Comparison of ENCODE assay signal across 13 cellular contexts in genomic region chr20:5039255-5039657, GRCh38. TPM values are rescaled to one million over a fixed set of nuclear protein-coding genes. Genes with fewer than 3 reads are reported as not detected.
A peak's percentile ranks its signal among the peaks of the same experiment; 100 is the strongest.
DNase-seq lines count a peak whose midpoint lies in the region; ATAC-seq and TF ChIP-seq lines count a peak whose summit lies in the region.
"Had no signal": no experiment of that assay in that cellular context is flagged by ENCODE, and none has a peak within 500 bp of the region (broad histone marks: within the 10 kb centered on the region; RNA-seq: fewer than 3 reads in every experiment).

No MANE protein-coding gene starts in this region.

- H3K27ac Mint-ChIP-seq in activated naive CD4-positive, alpha-beta T cell treated with anti-CD3 and anti-CD28 coated beads for 36 hours, result no peak overlapping the region

- H3K27me3 ChIP-seq in Peyer's patch, result no peaks in the 10 kb centered on the region

- no peaks in the 10 kb centered on the region for H3K27me3 Mint-ChIP-seq in activated naive CD4-positive, alpha-beta T cell treated with anti-CD3 and anti-CD28 coated beads for 36 hours (ENCODE audit: low read depth)

- H3K27ac ChIP-seq in Peyer's patch, result no peak overlapping the region
- H3K27ac ChIP-seq: PC-9 had no signal

- no peaks in the 10 kb centered on the region for H3K4me1 ChIP-seq in Peyer's patch

- no peak overlapping the region for H3K4me3 Mint-ChIP-seq in activated naive CD4-positive, alpha-beta T cell treated with anti-CD3 and anti-CD28 coated beads for 36 hours

- H3K9me3 Mint-ChIP-seq in activated naive CD4-positive, alpha-beta T cell treated with anti-CD3 and anti-CD28 coated beads for 36 hours, result no peaks in the 10 kb centered on the region
- H3K9me3 Mint-ChIP-seq: CD4-positive, CD25-positive, alpha-beta regulatory T cell had no signal

- no peaks in the 10 kb centered on the region for H3K36me3 Mint-ChIP-seq in activated naive CD4-positive, alpha-beta T cell treated with anti-CD3 and anti-CD28 coated beads for 36 hours (ENCODE audit: low read depth)
- H3K36me3 Mint-ChIP-seq: CD4-positive, CD25-positive, alpha-beta regulatory T cell had no signal

- H3K4me1 Mint-ChIP-seq in activated naive CD4-positive, alpha-beta T cell treated with anti-CD3 and anti-CD28 coated beads for 36 hours (ENCODE audit: low read depth), result peaks cover 4% of the 10 kb centered on the region

- no peak for TF ChIP-seq POLR2A in Peyer's patch (IDR thresholded peaks at IDR 0.05)

- ATAC-seq in GM18867 (IDR thresholded peaks at IDR 0.05; ENCODE audit: unreplicated experiment) (peak; percentile 79), HG02588 (IDR thresholded peaks at IDR 0.05; ENCODE audit: unreplicated experiment) (no peak)
- ATAC-seq: left cardiac atrium had no signal

- TF ChIP-seq CTCF in Peyer's patch (IDR thresholded peaks at IDR 0.05), result no peak

- CTCF ChIA-PET in activated naive CD4-positive, alpha-beta T cell treated with anti-CD3 and anti-CD28 coated beads for 36 hours (lab: Charles Lee), result interaction anchor here (1.3 kb wide), 1 partner anchor 62 kb away, joined by 3 read pairs; no protein-coding TSS in a partner anchor

- intact Hi-C loops in activated naive CD4-positive, alpha-beta T cell treated with anti-CD3 and anti-CD28 coated beads for 36 hours (cut with micrococcal nuclease), result no loop called here

- no peaks in the 10 kb centered on the region for H3K9me3 ChIP-seq in Peyer's patch

- H3K36me3 ChIP-seq in Peyer's patch, result no peaks in the 10 kb centered on the region

- DNase-seq in Peyer's patch (peak in 2 of 3 donors; percentile 32 to 47), DMS153 treated with DMSO at 0.1 percent for 48 hours (lab: John Stamatoyannopoulos, UW; ENCODE audit: unreplicated experiment) (no peak), GM19240 (ENCODE audit: insufficient read length, low spot score) (no peak), NCI-H1694 (lab: John Stamatoyannopoulos, UW) (no peak)
- peak; percentile 48 for DNase-seq in activated naive CD4-positive, alpha-beta T cell treated with anti-CD3 and anti-CD28 coated beads for 36 hours
- peak; percentile 2 for DNase-seq in stimulated activated CD8-positive, alpha-beta memory T cell treated with anti-CD3 and anti-CD28 coated beads, Interleukin-15, amount 100 ng/mL, for 1 hour (ENCODE audit: low read depth)
- DNase-seq: amygdala; effector CD4-positive, alpha-beta T cell; left cardiac atrium; PC-9 had no signal

- no peak overlapping the region for H3K4me3 ChIP-seq in Peyer's patch
- H3K4me3 ChIP-seq: PC-9 had no signal

RNA-seq across cellular contexts. Expression of gene SLC23A2, which starts 37.9 kb away (rescaled TPM):
- total RNA-seq in Peyer's patch, result 10 to 100 TPM in 3 of 4 donors, 1 to 10 TPM in 1; 4.2 to 18.2 (median 11.0) TPM
- 10 to 100 TPM; 16.4 to 18.1 TPM for total RNA-seq in activated naive CD4-positive, alpha-beta T cell treated with anti-CD3 and anti-CD28 coated beads for 36 hours

Comparison
In these comparisons a context has a peak if more than half of its experiments do, and no peak if none do; other contexts are left out.
1. DNase-seq: peak in Peyer's patch (2 of 3), activated naive CD4-positive, alpha-beta T cell treated with anti-CD3 and anti-CD28 coated beads for 36 hours (single experiment) and stimulated activated CD8-positive, alpha-beta memory T cell treated with anti-CD3 and anti-CD28 coated beads, Interleukin-15, amount 100 ng/mL, for 1 hour (single experiment); none in DMS153 treated with DMSO at 0.1 percent for 48 hours (single experiment), GM19240 (single experiment) and NCI-H1694 (single experiment).